In the genomic region with DNA sequence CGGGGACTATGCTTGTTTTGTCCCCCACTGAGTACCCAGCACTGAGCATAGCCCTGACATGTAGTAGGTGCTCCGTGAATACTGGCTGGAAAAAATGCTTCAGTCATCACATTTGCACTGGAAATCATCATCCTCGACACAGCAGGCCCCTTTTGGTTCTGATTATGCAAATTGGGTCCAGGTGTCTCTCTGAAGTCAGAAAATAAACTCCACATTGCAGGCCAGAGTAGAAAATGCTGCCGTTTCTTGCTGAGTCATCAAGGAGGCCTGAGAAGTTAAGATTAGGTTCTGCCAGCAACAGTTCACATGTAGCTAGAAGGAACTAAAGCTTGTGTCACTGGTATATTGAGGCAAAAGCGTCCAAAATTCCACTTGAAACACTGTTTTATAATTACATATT, we compare ENCODE assay signal across 12 cellular contexts. TPM values are rescaled to one million over a fixed set of nuclear protein-coding genes. Genes with fewer than 3 reads are reported as not detected.
DNase-seq lines count a peak whose midpoint lies in the region; ATAC-seq and TF ChIP-seq lines count a peak whose summit lies in the region.
"Had no signal": no experiment of that assay in that cellular context is flagged by ENCODE, and none has a peak within 500 bp of the region (broad histone marks: within the 10 kb centered on the region; RNA-seq: fewer than 3 reads in every experiment).

No MANE protein-coding gene starts in this region.

- H4K8ac ChIP-seq in trophoblast cell (ENCODE audit: low read depth, low read length) = no peak overlapping the region

- H3K27ac ChIP-seq in brain microvascular endothelial cell = no peak overlapping the region
- H3K27ac ChIP-seq in trophoblast cell (ENCODE audit: low read depth, low read length) = no peak overlapping the region

- H3K23ac ChIP-seq in trophoblast cell (ENCODE audit: low read length) = no peak overlapping the region

- H3K9me3 ChIP-seq in trophoblast cell (ENCODE audit: insufficient read depth, low read depth, low read length) = no peaks in the 10 kb centered on the region

- H4K12ac ChIP-seq in trophoblast cell (ENCODE audit: low read depth, low read length) = no peak overlapping the region

- H3K9ac ChIP-seq in trophoblast cell (ENCODE audit: low read length) = peak overlapping the region; percentile 24

- DNase-seq in NCI-H526 (lab: John Stamatoyannopoulos, UW) = peak; percentile 53 to 85
- DNase-seq in brain microvascular endothelial cell = peak; percentile 32
- no peak for DNase-seq in trophoblast cell
- no peak for DNase-seq in NCI-H2029 (lab: John Stamatoyannopoulos, UW)
- DNase-seq: islet precursor cell, NCI-H510A treated with DMSO at 0.1 percent for 48 hours, nephron progenitor cell, T-helper 9 cell had no signal

- no peak overlapping the region for H2AK5ac ChIP-seq in trophoblast cell (ENCODE audit: low read length)

- H3K27me3 ChIP-seq in brain microvascular endothelial cell (replicated peaks) (no peaks in the 10 kb centered on the region), trophoblast cell (ENCODE audit: insufficient read depth, low read length) (no peaks in the 10 kb centered on the region)

- H2AFZ ChIP-seq in trophoblast cell (ENCODE audit: insufficient read depth, low read length, poor library complexity) = no peak overlapping the region

- peak; percentile 52 for ATAC-seq in GM21390 (IDR thresholded peaks at IDR 0.05; ENCODE audit: unreplicated experiment)
- no peak for ATAC-seq in HG02938 (IDR thresholded peaks at IDR 0.05; ENCODE audit: unreplicated experiment)
- no peak for ATAC-seq in GM19328 (IDR thresholded peaks at IDR 0.05; ENCODE audit: unreplicated experiment)
- no peak for ATAC-seq in HG03025 (IDR thresholded peaks at IDR 0.05; ENCODE audit: low FRiP score, unreplicated experiment)

- no peaks in the 10 kb centered on the region for H3K79me1 ChIP-seq in trophoblast cell (ENCODE audit: low read length)

- no peak overlapping the region for H3K14ac ChIP-seq in trophoblast cell (ENCODE audit: low read length)

- no peak overlapping the region for H2BK5ac ChIP-seq in trophoblast cell (ENCODE audit: low read depth, low read length, poor library complexity)

- H3K4me2 ChIP-seq in trophoblast cell (ENCODE audit: low read length) = no peak overlapping the region

- no peaks in the 10 kb centered on the region for H3K36me3 ChIP-seq in brain microvascular endothelial cell (replicated peaks)
- no peaks in the 10 kb centered on the region for H3K36me3 ChIP-seq in trophoblast cell (ENCODE audit: control insufficient read depth in 1 of 2, insufficient read depth in 2 of 2, low read length in 2 of 2)

- H3K79me2 ChIP-seq in trophoblast cell (ENCODE audit: control insufficient read depth, insufficient read depth, low read length, poor library complexity) = no peaks in the 10 kb centered on the region

- in situ Hi-C loops in brain microvascular endothelial cell (cut with HindIII; ENCODE audit: low pct_ligation_motif_present, low sequenced_read_pairs) = no loop called here

- H3K4me3 ChIP-seq in brain microvascular endothelial cell (ENCODE audit: low read depth, low read length) (no peak overlapping the region), trophoblast cell (ENCODE audit: low read depth, low read length) (no peak overlapping the region)

- no peak overlapping the region for H2BK12ac ChIP-seq in trophoblast cell (ENCODE audit: low read length)

- peaks cover 6 to 9% of the 10 kb centered on the region in 2 experiments for H3K4me1 ChIP-seq in trophoblast cell (ENCODE audit: control insufficient read depth in 1 of 2, insufficient read depth in 2 of 2, low read length in 2 of 2)

- H3K18ac ChIP-seq in trophoblast cell (ENCODE audit: low read length) = no peak overlapping the region

- no peak overlapping the region for H3K4ac ChIP-seq in trophoblast cell (ENCODE audit: low read depth, low read length)

- no peak overlapping the region for H2BK120ac ChIP-seq in trophoblast cell (ENCODE audit: insufficient read depth, low read length, poor library complexity)

- no peak overlapping the region for H4K91ac ChIP-seq in trophoblast cell (ENCODE audit: low read depth, low read length)

- WGBS in trophoblast cell (ENCODE audit: extremely low coverage, insufficient coverage, insufficient read length) = no CpG with 5 or more reads among the region's 5 CpGs

- no peak for TF ChIP-seq CTCF in brain microvascular endothelial cell (IDR thresholded peaks at IDR 0.05; ENCODE audit: low read depth, low read length, missing control alignments)

RNA-seq across cellular contexts. Expression of a gene that starts 15.0 kb away (rescaled TPM):
- 0.51 and 0.68 TPM in 2 replicates for polyA plus RNA-seq in trophoblast cell (2013)

RNA-seq across cellular contexts. Expression of a gene that starts 17.0 kb away (rescaled TPM):
- polyA plus RNA-seq in trophoblast cell (2013) = 3.0 and 3.3 TPM in 2 replicates

Comparison
In these comparisons a context has a peak if more than half of its experiments do, and no peak if none do; other contexts are left out.
1. DNase-seq: peak in NCI-H526 (2 of 2) and brain microvascular endothelial cell (single experiment); none in trophoblast cell (0 of 2) and NCI-H2029 (single experiment).